25 cellular contexts compared by ENCODE assay signal in genomic region chr10:28157379-28157778, GRCh38.
"Had no signal": no experiment of that assay in that cellular context is flagged by ENCODE, and none has a peak within 500 bp of the region (broad histone marks: within the 10 kb centered on the region; RNA-seq: fewer than 3 reads in every experiment).

No MANE protein-coding gene starts in this region.

- H3K4me3 ChIP-seq: colonic mucosa, coronary artery, dorsolateral prefrontal cortex, esophagus muscularis mucosa, esophagus squamous epithelium, gastrocnemius medialis, gastroesophageal sphincter, heart left ventricle, heart right ventricle had no signal

- DNase-seq: colonic mucosa; cortex of kidney; dermis blood vessel endothelial cell; dorsolateral prefrontal cortex; effector CD4-positive, alpha-beta T cell; effector CD8-positive, alpha-beta T cell; effector memory CD4-positive, alpha-beta T cell; effector memory CD8-positive, alpha-beta T cell; endodermal cell; erythroblast; esophagus squamous epithelium; foreskin fibroblast; foreskin keratinocyte; foreskin melanocyte; gastrocnemius medialis; glutamatergic neuron; head of caudate nucleus; heart left ventricle; heart right ventricle had no signal

- H3K27ac Mint-ChIP-seq: dendritic cell treated with granulocyte-macrophage colony-stimulating factor and Interleukin-4, amounts not matched to agents 40 ng/mL and 50 ng/mL, for 4 days; effector memory CD8-positive, alpha-beta T cell; endodermal cell had no signal

- H3K9me3 ChIP-seq: colonic mucosa, esophagus muscularis mucosa, esophagus squamous epithelium, gastrocnemius medialis, gastroesophageal sphincter had no signal

- H3K4me3 Mint-ChIP-seq: dendritic cell treated with granulocyte-macrophage colony-stimulating factor and Interleukin-4, amounts not matched to agents 40 ng/mL and 50 ng/mL, for 4 days; effector memory CD8-positive, alpha-beta T cell; endodermal cell had no signal

- ATAC-seq: effector memory CD8-positive, alpha-beta T cell; esophagus mucosa; foreskin keratinocyte; gastrocnemius medialis; gastroesophageal sphincter; heart left ventricle had no signal

- H3K27me3 ChIP-seq: colonic mucosa, esophagus muscularis mucosa, esophagus squamous epithelium, foreskin keratinocyte, gastrocnemius medialis, gastroesophageal sphincter, heart left ventricle, heart right ventricle had no signal

- H3K27me3 Mint-ChIP-seq: dendritic cell treated with granulocyte-macrophage colony-stimulating factor and Interleukin-4, amounts not matched to agents 40 ng/mL and 50 ng/mL, for 4 days; effector memory CD8-positive, alpha-beta T cell had no signal

- H3K9me3 Mint-ChIP-seq: effector memory CD8-positive, alpha-beta T cell had no signal

- H3K4me1 ChIP-seq: colonic mucosa, esophagus squamous epithelium, foreskin keratinocyte, heart left ventricle, heart right ventricle had no signal

- H3K36me3 ChIP-seq: colonic mucosa, esophagus muscularis mucosa, gastrocnemius medialis, gastroesophageal sphincter, heart left ventricle, heart right ventricle had no signal

- H3K27ac ChIP-seq: colonic mucosa, coronary artery, dorsolateral prefrontal cortex, epithelial cell of prostate, esophagus muscularis mucosa, esophagus squamous epithelium, foreskin keratinocyte, gastrocnemius medialis, gastroesophageal sphincter, heart left ventricle, heart right ventricle had no signal
